Comparison of ENCODE assay signal across 29 cellular contexts in genomic region chr2:62662131-62662530, GRCh38. TPM values are rescaled to one million over a fixed set of nuclear protein-coding genes. Genes with fewer than 3 reads are reported as not detected.
A peak's percentile ranks its signal among the peaks of the same experiment; 100 is the strongest.
DNase-seq lines count a peak whose midpoint lies in the region; ATAC-seq and TF ChIP-seq lines count a peak whose summit lies in the region.
"Had no signal": no experiment of that assay in that cellular context is flagged by ENCODE, and none has a peak within 500 bp of the region (broad histone marks: within the 10 kb centered on the region; RNA-seq: fewer than 3 reads in every experiment).

No MANE protein-coding gene starts in this region.

- H3K9ac ChIP-seq in fibroblast of lung (ENCODE audit: insufficient read depth, low read length) = no peak overlapping the region

- H3K4me1 ChIP-seq in SJSA1 (replicated peaks) (peaks cover 67% of the 10 kb centered on the region), fibroblast of lung (ENCODE audit: control insufficient read depth, extremely low read depth, insufficient read depth, low read length) (peaks cover 24% of the 10 kb centered on the region), transverse colon (peaks cover 0 to 48% (median 6%) of the 10 kb centered on the region in 4 donors)
- H3K4me1 ChIP-seq: pancreas had no signal

- 70 to 92% methylated on average over 2 of the region's 2 CpGs for WGBS in transverse colon (ENCODE audit: low coverage in 1 of 2), 2 donors

- H3K36me3 ChIP-seq in SJSA1 = no peaks in the 10 kb centered on the region
- no peaks in the 10 kb centered on the region for H3K36me3 ChIP-seq in fibroblast of lung (ENCODE audit: control insufficient read depth, insufficient read depth, low read length)
- no peaks in the 10 kb centered on the region for H3K36me3 ChIP-seq in transverse colon
- H3K36me3 ChIP-seq: HAP-1, pancreas, WERI-Rb-1 had no signal

- no peaks in the 10 kb centered on the region for H3K36me3 Mint-ChIP-seq in nephron (ENCODE audit: low read depth)
- no peaks in the 10 kb centered on the region for H3K36me3 Mint-ChIP-seq in activated naive CD4-positive, alpha-beta T cell treated with anti-CD3 and anti-CD28 coated beads, Interleukin-2, amount 50 U/mL, for 72 hours
- H3K36me3 Mint-ChIP-seq in immature natural killer cell = no peaks in the 10 kb centered on the region
- H3K36me3 Mint-ChIP-seq: brain, memory B cell, naive B cell had no signal

- H3K4me3 Mint-ChIP-seq in nephron (no peak overlapping the region), immature natural killer cell (no peak overlapping the region)
- H3K4me3 Mint-ChIP-seq: activated CD4-positive, alpha-beta T cell treated with anti-CD3 and anti-CD28 coated beads, Interleukin-2, amount 10 ng/mL, durations not matched to agents 24 days and 14 days; activated naive CD8-positive, alpha-beta T cell treated with anti-CD3 and anti-CD28 coated beads, Interleukin-2, amount 50 U/mL, for 24 hours; activated T-cell treated with anti-CD3 and anti-CD28 coated beads, Interleukin-2, amount 50 U/mL, for 4 hours; memory B cell; naive B cell had no signal

- no peak for ATAC-seq in activated naive CD4-positive, alpha-beta T cell treated with anti-CD3 and anti-CD28 coated beads, Interleukin-2, amount 50 U/mL, for 72 hours
- ATAC-seq in esophagus mucosa = no peak
- ATAC-seq: activated naive CD8-positive, alpha-beta T cell treated with anti-CD3 and anti-CD28 coated beads, Interleukin-2, amount 50 U/mL, for 24 hours; activated T-cell treated with anti-CD3 and anti-CD28 coated beads, Interleukin-2, amount 50 U/mL, for 4 hours; left cardiac atrium; pancreas had no signal

- no peaks in the 10 kb centered on the region for H4K20me1 ChIP-seq in fibroblast of lung (ENCODE audit: control insufficient read depth, extremely low read depth, insufficient read depth, low read length)

- no peak for TF ChIP-seq POLR2A in transverse colon (IDR thresholded peaks at IDR 0.05)

- H3K79me2 ChIP-seq in fibroblast of lung (ENCODE audit: control insufficient read depth, insufficient read depth, low read length) = no peaks in the 10 kb centered on the region

- H3K27me3 ChIP-seq in SJSA1 (replicated peaks) (no peaks in the 10 kb centered on the region), fibroblast of lung (ENCODE audit: control insufficient read depth, insufficient read depth, low read length) (no peaks in the 10 kb centered on the region), transverse colon (no peaks in the 10 kb centered on the region)
- H3K27me3 ChIP-seq: pancreas had no signal

- H3K27ac ChIP-seq in SJSA1 (peak overlapping the region; percentile 24), fibroblast of lung (ENCODE audit: insufficient read depth, low read length) (no peak overlapping the region), transverse colon (peak overlapping the region; percentile 38 to 82 (median 68))
- H3K27ac ChIP-seq: pancreas, WERI-Rb-1 had no signal

- H3K4me1 Mint-ChIP-seq in nephron = peaks cover 53% of the 10 kb centered on the region
- H3K4me1 Mint-ChIP-seq in immature natural killer cell = no peaks in the 10 kb centered on the region
- H3K4me1 Mint-ChIP-seq: activated CD4-positive, alpha-beta T cell treated with anti-CD3 and anti-CD28 coated beads, Interleukin-2, amount 10 ng/mL, durations not matched to agents 24 days and 14 days had no signal

- H3K27me3 Mint-ChIP-seq in nephron (ENCODE audit: low read depth) (no peaks in the 10 kb centered on the region), immature natural killer cell (ENCODE audit: low read depth in 3 of 3) (peaks cover 0 to 6% (median 2%) of the 10 kb centered on the region in 3 donors)
- H3K27me3 Mint-ChIP-seq: activated naive CD8-positive, alpha-beta T cell treated with anti-CD3 and anti-CD28 coated beads, Interleukin-2, amount 50 U/mL, for 24 hours had no signal

- intact Hi-C loops in transverse colon (cut with DNase I; ENCODE audit: low total_unique reads) = no loop called here

- TF ChIP-seq CTCF in fibroblast of lung (conservative IDR thresholded peaks at IDR 0.05 in 1 of 2, IDR thresholded peaks at IDR 0.05 in 1 of 2; ENCODE audit: low read depth in 1 of 2, low read length in 2 of 2) (no peak), nephron (IDR thresholded peaks at IDR 0.05; ENCODE audit: unreplicated experiment in 3 of 3) (no peak), transverse colon (IDR thresholded peaks at IDR 0.05) (no peak)

- H3K27ac Mint-ChIP-seq in nephron (peak overlapping the region; percentile 87 to 98 (median 94)), immature natural killer cell (no peak overlapping the region)
- no peak overlapping the region for H3K27ac Mint-ChIP-seq in activated naive CD4-positive, alpha-beta T cell treated with anti-CD3 and anti-CD28 coated beads, Interleukin-2, amount 50 U/mL, for 72 hours
- H3K27ac Mint-ChIP-seq: activated CD4-positive, alpha-beta T cell treated with anti-CD3 and anti-CD28 coated beads, Interleukin-2, amount 10 ng/mL, durations not matched to agents 24 days and 14 days; activated naive CD8-positive, alpha-beta T cell treated with anti-CD3 and anti-CD28 coated beads, Interleukin-2, amount 50 U/mL, for 24 hours; memory B cell; naive B cell had no signal

- in situ Hi-C loops in transverse colon (cut with MboI; ENCODE audit: low pct_ligation_motif_present in 1 of 4, low pct_unique_long_range_greater_than_20kb in 1 of 4, low sequenced_read_pairs in 3 of 4) = no loop called here

- H2AFZ ChIP-seq in fibroblast of lung (ENCODE audit: low read length) = no peak overlapping the region

- H3K4me3 ChIP-seq in SJSA1 (no peak overlapping the region), fibroblast of lung (replicated peaks in 1 of 4; ENCODE audit: control extremely low read depth in 1 of 4, insufficient read depth in 1 of 4, low read depth in 3 of 4, low read length in 4 of 4) (no peak overlapping the region), transverse colon (no peak overlapping the region)
- H3K4me3 ChIP-seq: HAP-1, pancreas had no signal

- H3K4me2 ChIP-seq in fibroblast of lung (ENCODE audit: extremely low read depth, insufficient read depth, low read length) = peak overlapping the region; percentile 32

- no peak for TF ChIP-seq EP300 in transverse colon (IDR thresholded peaks at IDR 0.05; ENCODE audit: low read depth)

- no peaks in the 10 kb centered on the region for H3K9me3 ChIP-seq in SJSA1 (replicated peaks)
- no peaks in the 10 kb centered on the region for H3K9me3 ChIP-seq in fibroblast of lung (ENCODE audit: control insufficient read depth, insufficient read depth, low read depth, low read length)
- H3K9me3 ChIP-seq in transverse colon = no peaks in the 10 kb centered on the region
- H3K9me3 ChIP-seq: Caco-2, HAP-1, pancreas had no signal

- H3K9me3 Mint-ChIP-seq in nephron (no peaks in the 10 kb centered on the region), immature natural killer cell (no peaks in the 10 kb centered on the region)
- H3K9me3 Mint-ChIP-seq in activated naive CD4-positive, alpha-beta T cell treated with anti-CD3 and anti-CD28 coated beads, Interleukin-2, amount 50 U/mL, for 72 hours = no peaks in the 10 kb centered on the region
- H3K9me3 Mint-ChIP-seq: activated CD4-positive, alpha-beta T cell treated with anti-CD3 and anti-CD28 coated beads, Interleukin-2, amount 10 ng/mL, durations not matched to agents 24 days and 14 days; activated naive CD8-positive, alpha-beta T cell treated with anti-CD3 and anti-CD28 coated beads, Interleukin-2, amount 50 U/mL, for 24 hours; activated T-cell treated with anti-CD3 and anti-CD28 coated beads, Interleukin-2, amount 50 U/mL, for 4 hours; brain; memory B cell; naive B cell had no signal

- DNase-seq in SJSA1 (ENCODE audit: low read depth in 1 of 2, low spot score in 2 of 2) (no peak), fibroblast of lung (ENCODE audit: low read depth in 2 of 2) (no peak), transverse colon (no peak), immature natural killer cell (no peak), NCI-H1694 treated with DMSO at 0.1 percent for 48 hours (lab: John Stamatoyannopoulos, UW) (no peak)
- no peak for DNase-seq in activated naive CD4-positive, alpha-beta T cell treated with anti-CD3 and anti-CD28 coated beads, Interleukin-2, amount 50 U/mL, for 72 hours (ENCODE audit: low spot score in 2 of 2)
- DNase-seq: activated CD4-positive, alpha-beta T cell treated with anti-CD3 and anti-CD28 coated beads, Interleukin-2, amount 10 ng/mL, durations not matched to agents 24 days and 14 days; activated gamma-delta T cell treated with Interleukin-2 at 50 U/mL for 16 hours; activated naive CD8-positive, alpha-beta T cell treated with anti-CD3 and anti-CD28 coated beads, Interleukin-2, amount 50 U/mL, for 24 hours; activated T-cell treated with anti-CD3 and anti-CD28 coated beads, Interleukin-2, amount 50 U/mL, for 4 hours; C1 segment of cervical spinal cord; Caco-2; DMS79 treated with DMSO at 0.1 percent for 48 hours; GF-D8; left cardiac atrium; naive B cell; NCI-H1436 treated with DMSO at 0.1 percent for 48 hours; NCI-H2107; NCI-H446; NCI-H82; pancreas; stimulated activated CD4-positive, alpha-beta T cell treated with anti-CD3 and anti-CD28 coated beads, Interleukin-2, amount 100 ng/mL, for 48 hours; T-helper 9 cell; WERI-Rb-1 had no signal

RNA-seq across cellular contexts. Expression of gene EHBP1, which starts 43.4 kb away (rescaled TPM):
- 60.1 and 66.1 TPM in 2 replicates for total RNA-seq in SJSA1 (2014; rRNA removed; shearing (Covaris generic))
- total RNA-seq in fibroblast of lung = 126 and 129 TPM in 2 replicates
- 144 and 191 TPM in 2 replicates for polyA plus RNA-seq in fibroblast of lung
- polyA plus RNA-seq in fibroblast of lung (2012) = 88.9 and 108 TPM in 2 replicates
- 31.2 and 42.8 TPM in 2 replicates for polyA minus RNA-seq in fibroblast of lung (ENCODE audit: low replicate concordance)
- 10 to 100 TPM; 41.1 to 69.4 (median 47.0) TPM for total RNA-seq in transverse colon
- total RNA-seq in activated naive CD4-positive, alpha-beta T cell treated with anti-CD3 and anti-CD28 coated beads, Interleukin-2, amount 50 U/mL, for 72 hours = 10 to 100 TPM; 22.0 to 39.7 TPM
- 10 to 100 TPM in 1 of 3 donors, 1 to 10 TPM in 2; 6.9 to 23.5 (median 9.0) TPM for polyA plus RNA-seq in immature natural killer cell
- 75.8 TPM for total RNA-seq in esophagus mucosa

Comparison
In these comparisons a context has a peak if more than half of its experiments do, and no peak if none do; other contexts are left out.
1. H3K27ac Mint-ChIP-seq: peak in nephron (3 of 3); none in activated naive CD4-positive, alpha-beta T cell treated with anti-CD3 and anti-CD28 coated beads, Interleukin-2, amount 50 U/mL, for 72 hours (0 of 2) and immature natural killer cell (0 of 6).